In genomic region chr20:4504814-4505213, GRCh38 we compare ENCODE assay signal across 4 cellular contexts.
A peak's percentile ranks its signal among the peaks of the same experiment; 100 is the strongest.
TF ChIP-seq lines count a peak whose summit lies in the region.

No MANE protein-coding gene starts in this region.

TF ChIP-seq in HepG2, 621 proteins besides CTCF, POLR2A, EP300 and RAD21 (continues in another document):
- TF ChIP-seq CREB1 (IDR thresholded peaks at IDR 0.05) (peak; percentile 85), CREB1 (CRISPR knock-in tag; IDR thresholded peaks at IDR 0.05) (no peak), ZNF407 (CRISPR knock-in tag; IDR thresholded peaks at IDR 0.05; ENCODE audit: not compliant biosample characterization) (no peak)

TF ChIP-seq in HEK293, 187 proteins besides CTCF, POLR2A, EP300 and RAD21:
- TF ChIP-seq ZNF513 (tag by site-specific recombination; IDR thresholded peaks at IDR 0.05) (peak; percentile 86), ZNF221 (tag by site-specific recombination; IDR thresholded peaks at IDR 0.05; ENCODE audit: borderline replicate concordance) (no peak), ZNF248 (tag by site-specific recombination; IDR thresholded peaks at IDR 0.05) (no peak), ZNF488 (tag by site-specific recombination; IDR thresholded peaks at IDR 0.05) (no peak), GLIS2 (tag by site-specific recombination; IDR thresholded peaks at IDR 0.05) (no peak), ZNF114 (tag by site-specific recombination; IDR thresholded peaks at IDR 0.05) (no peak), AEBP2 (tag by site-specific recombination; IDR thresholded peaks at IDR 0.05; ENCODE audit: borderline replicate concordance) (no peak), ZNF433 (tag by site-specific recombination; IDR thresholded peaks at IDR 0.05; ENCODE audit: low read depth) (no peak)

TF ChIP-seq in IMR-90, 13 proteins besides CTCF, POLR2A, EP300 and RAD21:
- TF ChIP-seq RCOR1 (IDR thresholded peaks at IDR 0.05; ENCODE audit: insufficient replicate concordance, low read length) (no peak), MXI1 (IDR thresholded peaks at IDR 0.05; ENCODE audit: borderline replicate concordance, low read depth, low read length) (no peak), MAZ (IDR thresholded peaks at IDR 0.05; ENCODE audit: borderline replicate concordance, low read depth, low read length) (no peak), RFX5 (IDR thresholded peaks at IDR 0.05; ENCODE audit: low read depth, low read length) (no peak), SMC3 (IDR thresholded peaks at IDR 0.05; ENCODE audit: low read depth, low read length) (no peak), ELK1 (IDR thresholded peaks at IDR 0.05; ENCODE audit: borderline replicate concordance, low read depth, low read length) (no peak), NFE2L2 (IDR thresholded peaks at IDR 0.05; ENCODE audit: low read depth, low read length) (no peak), CHD1 (IDR thresholded peaks at IDR 0.05; ENCODE audit: low read depth, low read length) (no peak), FOS (IDR thresholded peaks at IDR 0.05; ENCODE audit: low read depth, low read length) (no peak), MAFK (IDR thresholded peaks at IDR 0.05; ENCODE audit: low read depth, low read length) (no peak), CEBPB (IDR thresholded peaks at IDR 0.05; ENCODE audit: low read depth, low read length) (no peak), USF2 (IDR thresholded peaks at IDR 0.05; ENCODE audit: low read depth, low read length) (no peak), BHLHE40 (IDR thresholded peaks at IDR 0.05; ENCODE audit: low read depth, low read length) (no peak)

TF ChIP-seq in H1, 55 proteins besides CTCF, POLR2A, EP300 and RAD21:
- no peak for TF ChIP-seq SIN3A (conservative IDR thresholded peaks at IDR 0.05 in 1 of 2, IDR thresholded peaks at IDR 0.05 in 1 of 2; ENCODE audit: low read depth in 1 of 2, low read length in 2 of 2)
